In the genomic region with DNA sequence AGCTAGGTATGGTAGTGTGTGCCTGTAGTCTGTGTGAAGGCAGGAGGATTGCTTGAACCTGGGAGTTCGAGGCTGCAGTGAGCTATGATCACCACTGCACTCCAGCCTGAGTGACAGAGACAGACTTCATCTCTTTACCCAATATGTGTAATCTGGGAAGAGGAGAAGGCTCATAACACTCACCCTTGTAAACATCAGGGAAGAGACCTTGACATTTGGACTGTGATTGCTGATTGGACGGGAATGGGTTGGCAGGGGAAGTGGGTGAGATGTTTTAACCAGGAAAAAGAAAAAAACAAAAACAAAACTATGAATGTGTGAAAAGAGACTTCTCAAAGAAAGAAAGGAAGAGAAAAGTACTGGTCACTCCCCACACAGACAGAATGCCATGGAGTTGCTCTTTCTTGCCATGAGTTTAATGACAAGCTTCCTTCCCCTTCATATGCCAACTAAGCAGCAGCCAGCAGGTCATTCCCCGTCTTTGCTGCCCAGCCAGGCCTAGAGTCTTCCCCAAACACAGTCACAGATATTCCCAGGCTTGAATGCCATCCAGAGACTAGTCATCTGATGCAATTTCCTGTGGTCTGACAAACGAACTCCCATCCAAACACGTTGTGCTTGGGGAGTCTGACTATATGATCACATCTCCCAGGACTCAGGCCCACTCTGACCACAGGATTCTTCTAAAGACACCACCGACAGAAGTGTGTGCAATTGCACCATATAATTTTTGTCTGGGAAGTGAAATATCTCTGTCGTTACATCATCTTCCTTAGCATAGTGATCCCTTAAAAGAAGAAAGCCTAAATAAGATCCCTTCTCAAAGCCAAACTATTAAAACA, we compare ENCODE assay signal across 8 cellular contexts. TPM values are rescaled to one million over a fixed set of nuclear protein-coding genes. Genes with fewer than 3 reads are reported as not detected.
DNase-seq lines count a peak whose midpoint lies in the region; FAIRE-seq and TF ChIP-seq lines count a peak whose summit lies in the region.

No MANE protein-coding gene starts in this region.

- DNase-seq in H54 (ENCODE audit: insufficient read length, low spot score) (peak; percentile 78), SKM-1 treated with dmso at 0.1 percent for 144 hours (lab: John Stamatoyannopoulos, UW; ENCODE audit: unreplicated experiment) (peak; percentile 64), esophagus squamous epithelium (lab: John Stamatoyannopoulos, UW) (no peak), neural crest cell (ENCODE audit: low read depth, low spot score) (no peak), NCI-H2227 treated with DMSO at 0.1 percent for 48 hours (lab: John Stamatoyannopoulos, UW) (no peak), DMS 273 (lab: John Stamatoyannopoulos, UW; ENCODE audit: unreplicated experiment) (no peak), HUDEP-2 (lab: John Stamatoyannopoulos, UW; ENCODE audit: unreplicated experiment in 76 of 76) (no peak)
- no peak for DNase-seq in effector CD4-positive, alpha-beta T cell

- intact Hi-C loops in esophagus squamous epithelium (cut with DNase I) = no loop called here

- H3K36me3 Mint-ChIP-seq in neural crest cell (ENCODE audit: low read depth) = no peaks in the 10 kb centered on the region

- no peak for TF ChIP-seq POLR2A in H54 (IDR thresholded peaks at IDR 0.05; ENCODE audit: low read depth, low read length)
- no peak for TF ChIP-seq POLR2A in esophagus squamous epithelium (IDR thresholded peaks at IDR 0.05)

- H3K27ac ChIP-seq in esophagus squamous epithelium = peak overlapping the region; percentile 59 to 86 (median 82)

- no peak overlapping the region for H3K4me3 ChIP-seq in esophagus squamous epithelium

- peak; percentile 95 for FAIRE-seq in H54 (lab: Jason Lieb, UNC)

- H3K4me1 Mint-ChIP-seq in neural crest cell = peaks cover 26% of the 10 kb centered on the region

- TF ChIP-seq CTCF in esophagus squamous epithelium (IDR thresholded peaks at IDR 0.05) (peak in 1 of 6 experiments; percentile 13), neural crest cell (conservative IDR thresholded peaks at IDR 0.05) (no peak)

- WGBS in esophagus squamous epithelium, 2 donors = 36 to 49% methylated on average over 7 of the region's 7 CpGs

- peaks cover 18 to 53% (median 20%) of the 10 kb centered on the region in 3 donors for H3K4me1 ChIP-seq in esophagus squamous epithelium

- H3K36me3 ChIP-seq in esophagus squamous epithelium = no peaks in the 10 kb centered on the region

- H3K27me3 Mint-ChIP-seq in neural crest cell (ENCODE audit: low read depth) = peaks cover 9% of the 10 kb centered on the region

- no peaks in the 10 kb centered on the region for H3K27me3 ChIP-seq in esophagus squamous epithelium

- H3K9me3 Mint-ChIP-seq in neural crest cell = no peaks in the 10 kb centered on the region

- H3K27ac Mint-ChIP-seq in neural crest cell (ENCODE audit: unreplicated experiment) = peak overlapping the region; percentile 99

- H3K9me3 ChIP-seq in esophagus squamous epithelium = no peaks in the 10 kb centered on the region

- no peak overlapping the region for H3K4me3 Mint-ChIP-seq in neural crest cell

RNA-seq across cellular contexts. Expression of a gene that starts 3.6 kb away (rescaled TPM):
- total RNA-seq in esophagus squamous epithelium = 10 to 100 TPM in 3 of 4 donors, 1 to 10 TPM in 1; 6.9 to 24.0 (median 15.5) TPM
- not detected in 2 replicates for total RNA-seq in neural crest cell

RNA-seq across cellular contexts. Expression of a gene that starts 23.7 kb away (rescaled TPM):
- total RNA-seq in esophagus squamous epithelium (1 to 10 TPM in 3 of 4 donors, under 1 TPM in 1; 0.48 to 2.9 (median 1.9) TPM), neural crest cell (not detected in 2 replicates)

RNA-seq across cellular contexts. Expression of a gene that starts 39.1 kb away (rescaled TPM):
- total RNA-seq in esophagus squamous epithelium = 1 to 10 TPM in 2 of 4 donors, under 1 TPM in 2; 0.29 to 2.3 (median 1.3) TPM
- total RNA-seq in neural crest cell = 0.43 and 0.54 TPM in 2 replicates

Comparison
In these comparisons a context has a peak if more than half of its experiments do, and no peak if none do; other contexts are left out.
1. DNase-seq: peak in H54 (single experiment) and SKM-1 treated with dmso at 0.1 percent for 144 hours (single experiment); none in esophagus squamous epithelium (single experiment), neural crest cell (single experiment), NCI-H2227 treated with DMSO at 0.1 percent for 48 hours (single experiment), DMS 273 (single experiment), effector CD4-positive, alpha-beta T cell (single experiment) and HUDEP-2 (0 of 76).